Comparison of ENCODE assay signal across 16 cellular contexts in genomic region chr17:76642994-76643393, GRCh38. TPM values are rescaled to one million over a fixed set of nuclear protein-coding genes. Genes with fewer than 3 reads are reported as not detected.
DNase-seq lines count a peak whose midpoint lies in the region; ATAC-seq, FAIRE-seq and TF ChIP-seq lines count a peak whose summit lies in the region.
"Had no signal": no experiment of that assay in that cellular context is flagged by ENCODE, and none has a peak within 500 bp of the region (broad histone marks: within the 10 kb centered on the region; RNA-seq: fewer than 3 reads in every experiment).

No MANE protein-coding gene starts in this region.

- TSS peak; percentile 57 for BruUV-seq in Calu3 (replicated peaks; lab: Mats Ljungman, UMichigan)

- POLR2A ChIA-PET in A549 (lab: Yijun Ruan, JAX), result no interaction called here

- H3K4me3 Mint-ChIP-seq in Calu3 (ENCODE audit: low read depth, unreplicated experiment), result peak overlapping the region; percentile 72

- peak overlapping the region; percentile 70 for H3K27ac Mint-ChIP-seq in Calu3 (ENCODE audit: unreplicated experiment)

- no peak for TF ChIP-seq POLR2A in A549 (IDR thresholded peaks at IDR 0.05; ENCODE audit: low read length)

- ATAC-seq in A549 (no peak), HG02938 (IDR thresholded peaks at IDR 0.05; ENCODE audit: unreplicated experiment) (no peak)

- H3K4me2 ChIP-seq in A549, result no peak overlapping the region

- WGBS in A549 (ENCODE audit: missing lambda C conversion rate), result 88% methylated on average over 6 of the region's 6 CpGs

- no peak for FAIRE-seq in A549 (lab: Jason Lieb, UNC)
- FAIRE-seq: GM19239 had no signal

- no peak for TF ChIP-seq EP300 in A549 (IDR thresholded peaks at IDR 0.05)

- no peaks in the 10 kb centered on the region for H3K9me3 Mint-ChIP-seq in Calu3 (ENCODE audit: low read depth, unreplicated experiment)

- H3K27me3 Mint-ChIP-seq in Calu3 (ENCODE audit: unreplicated experiment), result no peaks in the 10 kb centered on the region

- peak overlapping the region; percentile 14 to 65; a peak in 5 of 6 replicates for H3K27ac ChIP-seq in A549
- H3K27ac ChIP-seq in colonic mucosa, result peak overlapping the region; percentile 85
- peak overlapping the region; percentile 91 for H3K27ac ChIP-seq in mucosa of rectum (ENCODE audit: low read depth in 2 of 2, low read length in 2 of 2)
- H3K27ac ChIP-seq: ascending aorta, psoas muscle had no signal

- intact Hi-C loops in Calu3 (cut with micrococcal nuclease; ENCODE audit: unreplicated experiment), result loop anchor here (10.0 kb wide), 1 partner anchor 72 kb away; the partner anchor contains the start of gene MXRA7
- intact Hi-C loops in colonic mucosa (cut with DNase I), result no loop called here

- H3K9me3 ChIP-seq in A549 (peaks cover 5% of the 10 kb centered on the region; the same call in 1 of the 3 replicates), colonic mucosa (no peaks in the 10 kb centered on the region), mucosa of rectum (ENCODE audit: control insufficient read depth in 2 of 2, low read length in 2 of 2) (no peaks in the 10 kb centered on the region)
- H3K9me3 ChIP-seq: psoas muscle had no signal

- H3K9ac ChIP-seq in colonic mucosa (ENCODE audit: low read depth in 2 of 2, low read length in 2 of 2) (peak overlapping the region; percentile 51 to 99), mucosa of rectum (ENCODE audit: low read depth in 1 of 2, low read length in 2 of 2) (peak overlapping the region; percentile 91)

- no peaks in the 10 kb centered on the region for H3K27me3 ChIP-seq in colonic mucosa
- H3K27me3 ChIP-seq in mucosa of rectum (ENCODE audit: control insufficient read depth in 2 of 2, insufficient read depth in 2 of 2, low read length in 2 of 2), result no peaks in the 10 kb centered on the region
- H3K27me3 ChIP-seq: ascending aorta had no signal

- H3K4me3 ChIP-seq in A549 (no peak overlapping the region), colonic mucosa (peak overlapping the region; percentile 43), mucosa of rectum (ENCODE audit: low read length in 2 of 2) (peak overlapping the region; percentile 86 to 88)
- H3K4me3 ChIP-seq: ascending aorta, psoas muscle had no signal

- no peak for TF ChIP-seq RAD21 in A549 (conservative IDR thresholded peaks at IDR 0.05 in 1 of 2, IDR thresholded peaks at IDR 0.05 in 1 of 2)

- CTCF ChIA-PET in A549 (lab: Yijun Ruan, JAX), result interaction anchor here (0.7 to 6.0 kb wide), 3 partner anchors 11 to 184 kb away, joined by 3 to 60 read pairs (median 8); no protein-coding TSS in a partner anchor
- CTCF ChIA-PET in Calu3 (lab: Charles Lee), result interaction anchor here (0.9 kb wide), 1 partner anchor 38 kb away, joined by 3 read pairs; no protein-coding TSS in a partner anchor

- peaks cover 69% of the 10 kb centered on the region for H3K4me1 Mint-ChIP-seq in Calu3 (ENCODE audit: low read depth, unreplicated experiment)

- no peaks in the 10 kb centered on the region for H3K36me3 ChIP-seq in colonic mucosa
- peaks cover 0 to 2% of the 10 kb centered on the region in 2 donors for H3K36me3 ChIP-seq in mucosa of rectum (ENCODE audit: control insufficient read depth in 2 of 2, insufficient read depth in 2 of 2, low read length in 2 of 2)
- H3K36me3 ChIP-seq: ascending aorta had no signal

- TF ChIP-seq CTCF in A549 (IDR thresholded peaks at IDR 0.05) (no peak), Calu3 (IDR thresholded peaks at IDR 0.05; ENCODE audit: unreplicated experiment) (no peak), colonic mucosa (IDR thresholded peaks at IDR 0.05) (no peak)

- peaks cover 25% of the 10 kb centered on the region for H3K36me3 Mint-ChIP-seq in Calu3 (ENCODE audit: insufficient read depth, unreplicated experiment)

- DNase-seq in A549 (ENCODE audit: low read depth in 1 of 2, low spot score in 1 of 2) (no peak), Calu3 (no peak), colonic mucosa (no peak), hypothalamus (lab: John Stamatoyannopoulos, UW) (no peak), NCI-H526 treated with DMSO at 0.1 percent for 48 hours (lab: John Stamatoyannopoulos, UW) (no peak)
- DNase-seq: cortex of kidney, DMS 273 treated with DMSO at 0.1 percent for 48 hours, hippocampal formation, kidney glomerular epithelial cell, psoas muscle had no signal

- peaks cover 41% of the 10 kb centered on the region for H3K4me1 ChIP-seq in A549
- H3K4me1 ChIP-seq in colonic mucosa, result no peaks in the 10 kb centered on the region
- peaks cover 12 to 35% of the 10 kb centered on the region in 2 donors for H3K4me1 ChIP-seq in mucosa of rectum (ENCODE audit: control insufficient read depth in 2 of 2, insufficient read depth in 2 of 2, low read length in 2 of 2)
- H3K4me1 ChIP-seq: ascending aorta, psoas muscle had no signal

TF ChIP-seq in A549, 52 proteins besides CTCF, POLR2A, EP300 and RAD21:
- TF ChIP-seq RFX5 (IDR thresholded peaks at IDR 0.05) (no peak), KDM1A (IDR thresholded peaks at IDR 0.05; ENCODE audit: low read depth) (no peak), CBX2 (IDR thresholded peaks at IDR 0.05; ENCODE audit: borderline replicate concordance, low read depth) (no peak), HES2 (IDR thresholded peaks at IDR 0.05) (no peak), RNF2 (IDR thresholded peaks at IDR 0.05; ENCODE audit: borderline replicate concordance, low read depth) (no peak), E2F6 (IDR thresholded peaks at IDR 0.05; ENCODE audit: borderline replicate concordance, low read depth) (no peak)

RNA-seq across cellular contexts. Expression of gene ST6GALNAC1, which starts 0.6 kb away (rescaled TPM):
- 0.63 and 0.72 TPM in 2 replicates for polyA plus RNA-seq in A549 (2011; rRNA removed)
- polyA plus RNA-seq in A549 (2012; cell fraction: cytosol; rRNA removed), result 0.08 and 0.25 TPM in 2 replicates
- polyA plus RNA-seq in A549 (2012; cell fraction: nucleus; rRNA removed), result 0.05 and 0.11 TPM in 2 replicates
- 0.09 to 0.27 TPM (median 0.09 TPM) in 3 replicates for polyA plus RNA-seq in A549 (2017; fragmentation: RNase III; extraction: RNeasy Plus Mini Kit Qiagen cat#74134 plus additional on column Dnase treatment)
- polyA minus RNA-seq in A549 (2011; rRNA and poly(A)+ RNA removed), result 0.97 and 1.6 TPM in 2 replicates
- total RNA-seq in Calu3 (2022), result 52.2 and 52.4 TPM in 2 replicates
- total RNA-seq in colonic mucosa, result 100 to 1,000 TPM; 311 to 465 TPM
- total RNA-seq: myocyte had no signal

RNA-seq across cellular contexts. Expression of gene ST6GALNAC2, which starts 57.3 kb away (rescaled TPM):
- polyA plus RNA-seq in A549 (2011; rRNA removed) (0.74 and 0.78 TPM in 2 replicates), A549 (2017; fragmentation: RNase III; extraction: RNeasy Plus Mini Kit Qiagen cat#74134 plus additional on column Dnase treatment) (0.30 to 0.59 TPM (median 0.41 TPM) in 3 replicates)
- polyA plus RNA-seq in A549 (2012; cell fraction: cytosol; rRNA removed), result 0.16 and 0.44 TPM in 2 replicates
- polyA plus RNA-seq in A549 (2012; cell fraction: nucleus; rRNA removed), result 0.26 and 0.36 TPM in 2 replicates
- 0.25 and 0.58 TPM in 2 replicates for polyA minus RNA-seq in A549 (2011; rRNA and poly(A)+ RNA removed)
- total RNA-seq in Calu3 (2022) (10.5 and 11.6 TPM in 2 replicates), colonic mucosa (1 to 10 TPM; 3.8 to 6.3 TPM)
- total RNA-seq: T-helper 2 cell treated with Interferon-gamma antibody and Interleukin-4, amounts not matched to agents 100 ng/mL and 5 ng/mL, for 36 hours had no signal

Comparison
In these comparisons a context has a peak if more than half of its experiments do, and no peak if none do; other contexts are left out.
1. H3K27ac ChIP-seq: peak in every context shown above with its lines; median percentile 91 in mucosa of rectum; 85 in colonic mucosa; 40 in A549.